Comparison of ENCODE assay signal across 1 cellular context in the genomic region with DNA sequence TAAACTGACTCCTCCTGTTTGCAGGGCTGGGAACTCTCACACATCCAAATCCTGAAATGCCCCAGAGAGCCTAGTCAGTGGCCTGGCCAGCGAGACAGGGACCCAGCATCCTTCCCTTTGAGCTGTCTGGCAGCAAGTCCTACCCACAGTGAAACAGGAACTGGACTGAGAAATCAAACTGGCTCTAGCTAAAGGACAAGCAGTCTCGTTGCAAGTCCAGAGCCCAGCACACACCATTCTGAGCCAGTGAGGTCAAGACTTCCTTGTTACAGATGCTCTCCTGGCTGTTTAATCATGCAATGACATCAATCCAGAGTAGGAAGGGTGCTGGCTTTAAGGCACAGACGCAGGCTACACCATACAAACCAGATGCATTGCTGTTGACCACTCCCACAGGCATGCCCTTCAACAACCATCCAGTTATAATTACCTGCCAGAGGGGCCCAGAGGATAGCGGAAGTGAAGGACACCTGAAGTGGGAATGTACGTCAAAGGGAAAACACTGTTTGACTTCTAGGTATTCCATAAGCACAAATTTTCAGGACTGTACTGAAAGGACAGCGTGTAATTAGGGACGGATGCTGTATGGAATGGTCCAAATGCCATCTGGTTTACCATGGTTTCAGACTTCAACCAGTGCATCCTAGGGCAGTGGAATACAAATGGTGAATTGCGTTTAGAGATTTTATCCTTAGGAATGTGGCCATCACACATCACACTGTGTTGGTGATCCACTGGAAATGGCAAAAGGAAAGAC.
A peak's percentile ranks its signal among the peaks of the same experiment; 100 is the strongest.
TF ChIP-seq lines count a peak whose summit lies in the region.

No MANE protein-coding gene starts in this region.

TF ChIP-seq in SK-N-SH, 30 proteins besides CTCF, POLR2A, EP300 and RAD21 (continued from another document):
- 0 out of 2 replicates have a peak, but pooled peaks have one; percentile 28 for TF ChIP-seq REST (IDR thresholded peaks at IDR 0.05; ENCODE audit: low read depth, low read length)
- TF ChIP-seq FOXJ3 (CRISPR knock-in tag; IDR thresholded peaks at IDR 0.05): no peak
